In the genomic region with DNA sequence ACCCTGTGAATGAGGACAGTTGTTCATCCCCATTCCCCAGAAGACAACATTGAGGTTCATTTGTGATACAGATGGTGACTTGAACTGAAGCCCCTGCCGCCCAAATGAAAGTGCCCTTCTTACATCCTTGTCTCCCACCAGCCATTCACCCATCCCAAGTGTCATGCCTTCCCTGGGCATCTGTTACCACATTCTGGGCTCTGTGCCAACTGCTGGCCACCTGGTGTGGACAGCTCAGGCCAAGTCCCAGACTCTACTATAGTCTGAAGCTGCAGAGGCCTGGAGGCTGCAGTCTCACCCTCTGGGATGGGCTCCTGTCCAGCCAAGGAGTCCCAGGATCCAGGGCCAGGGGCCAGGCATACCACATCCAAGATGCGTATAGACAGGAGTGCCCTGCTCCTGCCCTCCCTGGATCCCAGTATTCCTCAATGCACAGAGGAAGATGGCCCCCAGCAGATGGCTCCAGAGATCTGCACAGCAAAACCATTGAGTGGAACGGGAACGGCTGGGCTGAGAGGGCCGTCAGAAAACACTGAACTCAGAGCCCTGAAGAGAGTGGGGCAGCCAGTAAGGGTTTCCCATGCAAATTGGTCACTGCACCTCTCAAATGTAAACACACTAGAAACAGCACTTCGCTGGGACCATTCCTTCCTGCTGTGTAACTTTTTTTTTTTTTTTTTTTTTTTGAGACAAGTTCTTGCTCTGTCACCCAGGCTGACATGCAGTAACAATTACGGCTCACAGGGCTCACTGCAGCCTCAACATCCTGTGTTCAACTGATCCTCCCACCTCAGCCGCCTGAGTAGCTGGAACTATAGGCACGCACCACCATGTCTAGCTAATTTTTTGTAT, we compare ENCODE assay signal across 8 cellular contexts. TPM values are rescaled to one million over a fixed set of nuclear protein-coding genes. Genes with fewer than 3 reads are reported as not detected.
A peak's percentile ranks its signal among the peaks of the same experiment; 100 is the strongest.
DNase-seq lines count a peak whose midpoint lies in the region; ATAC-seq lines count a peak whose summit lies in the region.

No MANE protein-coding gene starts in this region.

- no peaks in the 10 kb centered on the region for H3K27me3 ChIP-seq in mucosa of stomach (ENCODE audit: control insufficient read depth, insufficient read depth, low read length)
- H3K27me3 ChIP-seq in thymus (ENCODE audit: control insufficient read depth, insufficient read depth) = no peaks in the 10 kb centered on the region

- ATAC-seq in HG02885 (IDR thresholded peaks at IDR 0.05; ENCODE audit: poor library complexity, unreplicated experiment) (peak; percentile 39), HG03457 (IDR thresholded peaks at IDR 0.05; ENCODE audit: unreplicated experiment) (no peak)

- H3K9me3 ChIP-seq in mucosa of stomach (ENCODE audit: control insufficient read depth, low read length) (no peaks in the 10 kb centered on the region), thymus (ENCODE audit: control insufficient read depth) (no peaks in the 10 kb centered on the region)

- H3K4me3 ChIP-seq in mucosa of stomach (ENCODE audit: low read length) (no peak overlapping the region), thymus (ENCODE audit: low read length) (no peak overlapping the region)

- H3K27ac ChIP-seq in epithelial cell of prostate (no peak overlapping the region), thymus (ENCODE audit: low read depth) (peak overlapping the region; percentile 58)

- DNase-seq in DMS79 (lab: John Stamatoyannopoulos, UW) = peak; percentile 86
- DNase-seq in NCI-H774 (lab: John Stamatoyannopoulos, UW) = peak; percentile 75
- peak; percentile 30 for DNase-seq in activated T-cell treated with anti-CD3 and anti-CD28 coated beads for 4 hours
- peak; percentile 18 for DNase-seq in epithelial cell of prostate (ENCODE audit: low read depth, low spot score)

- H3K36me3 ChIP-seq in mucosa of stomach (ENCODE audit: control insufficient read depth, insufficient read depth, low read length) (no peaks in the 10 kb centered on the region), thymus (ENCODE audit: control insufficient read depth, insufficient read depth) (no peaks in the 10 kb centered on the region)

- 20% methylated on average over 9 of the region's 9 CpGs for WGBS in thymus

- H3K9ac ChIP-seq in mucosa of stomach (ENCODE audit: low read length) = peak overlapping the region; percentile 35

- H3K4me1 ChIP-seq in mucosa of stomach (ENCODE audit: control insufficient read depth, insufficient read depth, low read length) (peaks cover 87% of the 10 kb centered on the region), thymus (ENCODE audit: control insufficient read depth, insufficient read depth, low read length) (peaks cover 7% of the 10 kb centered on the region)

RNA-seq across cellular contexts. Expression of gene ARRB1, which starts 22.8 kb away (rescaled TPM):
- 4.1 TPM for polyA plus RNA-seq in thymus

Comparison
In these comparisons a context has a peak if more than half of its experiments do, and no peak if none do; other contexts are left out.
1. DNase-seq: peak in every context shown above with its lines; median percentile 86 in DMS79; 75 in NCI-H774; 30 in activated T-cell treated with anti-CD3 and anti-CD28 coated beads for 4 hours; 18 in epithelial cell of prostate.